Comparison of ENCODE assay signal across 24 cellular contexts in the genomic region with DNA sequence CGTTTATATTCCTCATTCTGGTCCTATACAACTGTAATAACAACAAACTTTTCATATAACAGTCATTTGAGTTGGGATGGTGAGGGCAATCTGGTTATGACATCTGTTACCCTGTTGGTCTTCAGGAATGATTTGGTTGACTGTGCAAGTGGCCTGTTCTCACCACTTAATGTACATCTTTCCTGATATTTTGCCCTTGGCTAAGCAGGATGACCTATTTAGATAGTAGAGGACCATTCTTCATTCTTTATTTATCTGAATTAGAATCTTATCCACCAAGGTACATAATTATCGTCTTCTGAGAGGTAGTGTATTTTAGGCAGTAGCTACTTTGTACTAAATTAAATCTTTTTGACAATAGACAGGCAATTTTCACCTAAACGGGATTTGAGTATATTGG.
A peak's percentile ranks its signal among the peaks of the same experiment; 100 is the strongest.
DNase-seq lines count a peak whose midpoint lies in the region; ATAC-seq, FAIRE-seq and TF ChIP-seq lines count a peak whose summit lies in the region.
"Had no signal": no experiment of that assay in that cellular context is flagged by ENCODE, and none has a peak within 500 bp of the region (broad histone marks: within the 10 kb centered on the region; RNA-seq: fewer than 3 reads in every experiment).

No MANE protein-coding gene starts in this region.

- H2AK5ac ChIP-seq in mesendoderm (ENCODE audit: low read length), result no peak overlapping the region

- peak overlapping the region; percentile 54 for H2BK5ac ChIP-seq in mesendoderm (ENCODE audit: low read length)

- FAIRE-seq in D721Med (lab: Jason Lieb, UNC), result peak; percentile 11
- FAIRE-seq: A549, GM12891 had no signal

- no peak overlapping the region for H4K8ac ChIP-seq in mesendoderm (ENCODE audit: low read depth, low read length)

- no peaks in the 10 kb centered on the region for H3K27me3 ChIP-seq in mesendoderm (ENCODE audit: insufficient read depth, low read length, poor library complexity)
- H3K27me3 ChIP-seq: BLaER1 treated with 17β-estradiol and CSF1 and Interleukin-3, amounts not matched to agents 10 nM and 100 nM had no signal

- H3K9ac ChIP-seq in mesendoderm (ENCODE audit: low read length), result no peak overlapping the region
- H3K9ac ChIP-seq: BLaER1 treated with 17β-estradiol and CSF1 and Interleukin-3, amounts not matched to agents 10 nM and 100 nM had no signal

- H3K4me1 ChIP-seq in mesendoderm (ENCODE audit: control insufficient read depth, low read depth, low read length), result peaks cover 3% of the 10 kb centered on the region
- H3K4me1 ChIP-seq: A549; BLaER1 treated with 17β-estradiol and CSF1 and Interleukin-3, amounts not matched to agents 10 nM and 100 nM had no signal

- DNase-seq in DMS 273 (lab: John Stamatoyannopoulos, UW; ENCODE audit: unreplicated experiment) (peak; percentile 11), DMS 273 treated with DMSO at 0.1 percent for 48 hours (lab: John Stamatoyannopoulos, UW) (no peak), D721Med (ENCODE audit: insufficient read length, low spot score) (no peak), SK-N-DZ (ENCODE audit: low spot score) (peak; percentile 45), mesendoderm (no peak), germinal center (ENCODE audit: low spot score) (no peak)
- DNase-seq in activated CD8-positive, alpha-beta memory T cell treated with anti-CD3 and anti-CD28 coated beads, Interleukin-2, amount 10 ng/mL, durations not matched to agents 7 days and 5 days, result no peak
- DNase-seq: AML-193; Caco-2; Calu3; CD4-positive, alpha-beta T cell; CD8-positive, alpha-beta T cell; DMS153; DMS53; DMS79; DND-41; EL; GF-D8 had no signal

- H4K5ac ChIP-seq in mesendoderm (ENCODE audit: low read length), result no peak overlapping the region

- H3K4me3 Mint-ChIP-seq in activated CD8-positive, alpha-beta memory T cell treated with anti-CD3 and anti-CD28 coated beads, Interleukin-2, amount 10 ng/mL, durations not matched to agents 7 days and 5 days, result no peak overlapping the region
- H3K4me3 Mint-ChIP-seq: B cell; CD4-positive, alpha-beta T cell; CD8-positive, alpha-beta T cell had no signal

- H3K18ac ChIP-seq in mesendoderm (ENCODE audit: low read length), result no peak overlapping the region

- H3K27me3 Mint-ChIP-seq in activated CD8-positive, alpha-beta memory T cell treated with anti-CD3 and anti-CD28 coated beads, Interleukin-2, amount 10 ng/mL, durations not matched to agents 7 days and 5 days, result peaks cover 4% of the 10 kb centered on the region

- CTCF ChIA-PET in activated CD8-positive, alpha-beta memory T cell treated with anti-CD3 and anti-CD28 coated beads, Interleukin-2, amount 10 ng/mL, durations not matched to agents 7 days and 5 days (lab: Charles Lee), result interaction anchor here (0.7 kb wide), 1 partner anchor 240 kb away, joined by 3 read pairs; no protein-coding TSS in a partner anchor

- H2BK120ac ChIP-seq in mesendoderm (ENCODE audit: low read depth, low read length), result no peak overlapping the region

- H3K27ac Mint-ChIP-seq in activated CD8-positive, alpha-beta memory T cell treated with anti-CD3 and anti-CD28 coated beads, Interleukin-2, amount 10 ng/mL, durations not matched to agents 7 days and 5 days, result no peak overlapping the region
- H3K27ac Mint-ChIP-seq: B cell; CD4-positive, alpha-beta T cell; CD8-positive, alpha-beta T cell had no signal

- H3K4me1 Mint-ChIP-seq in activated CD8-positive, alpha-beta memory T cell treated with anti-CD3 and anti-CD28 coated beads, Interleukin-2, amount 10 ng/mL, durations not matched to agents 7 days and 5 days, result no peaks in the 10 kb centered on the region
- H3K4me1 Mint-ChIP-seq: B cell had no signal

- no peaks in the 10 kb centered on the region for H3K79me1 ChIP-seq in mesendoderm (ENCODE audit: low read length)

- H3K36me3 ChIP-seq in mesendoderm (ENCODE audit: control insufficient read depth, insufficient read depth, low read length), result no peaks in the 10 kb centered on the region
- H3K36me3 ChIP-seq: BLaER1 treated with 17β-estradiol and CSF1 and Interleukin-3, amounts not matched to agents 10 nM and 100 nM had no signal

- no peak overlapping the region for H3K56ac ChIP-seq in mesendoderm (ENCODE audit: low read length)

- no peak overlapping the region for H3K4me3 ChIP-seq in mesendoderm (ENCODE audit: low read length)
- H3K4me3 ChIP-seq: A549; BLaER1 treated with 17β-estradiol and CSF1 and Interleukin-3, amounts not matched to agents 10 nM and 100 nM had no signal

- H3K4me2 ChIP-seq in mesendoderm (ENCODE audit: low read length), result no peak overlapping the region
- H3K4me2 ChIP-seq: A549; BLaER1 treated with 17β-estradiol and CSF1 and Interleukin-3, amounts not matched to agents 10 nM and 100 nM had no signal

- H3K79me2 ChIP-seq in mesendoderm (ENCODE audit: control insufficient read depth, insufficient read depth, low read length), result no peaks in the 10 kb centered on the region

- H3K4ac ChIP-seq in mesendoderm (ENCODE audit: low read depth, low read length), result no peak overlapping the region

- no peak for ATAC-seq in activated CD8-positive, alpha-beta memory T cell treated with anti-CD3 and anti-CD28 coated beads, Interleukin-2, amount 10 ng/mL, durations not matched to agents 7 days and 5 days
- ATAC-seq: A549; CD8-positive, alpha-beta T cell had no signal

- H3K36me3 Mint-ChIP-seq in activated CD8-positive, alpha-beta memory T cell treated with anti-CD3 and anti-CD28 coated beads, Interleukin-2, amount 10 ng/mL, durations not matched to agents 7 days and 5 days, result no peaks in the 10 kb centered on the region
- H3K36me3 Mint-ChIP-seq: CD8-positive, alpha-beta T cell had no signal

- H3K23ac ChIP-seq in mesendoderm (ENCODE audit: low read length), result no peak overlapping the region

- H2BK15ac ChIP-seq in mesendoderm (replicated peaks; ENCODE audit: low read depth), result no peak overlapping the region

- no peak for TF ChIP-seq CTCF in D721Med (IDR thresholded peaks at IDR 0.05; ENCODE audit: insufficient read depth, missing control alignments)

- H3K9me3 Mint-ChIP-seq in activated CD8-positive, alpha-beta memory T cell treated with anti-CD3 and anti-CD28 coated beads, Interleukin-2, amount 10 ng/mL, durations not matched to agents 7 days and 5 days (ENCODE audit: low read depth), result no peaks in the 10 kb centered on the region
- H3K9me3 Mint-ChIP-seq: CD4-positive, alpha-beta T cell; CD8-positive, alpha-beta T cell had no signal

- no CpG with 5 or more reads among the region's 3 CpGs for WGBS in mesendoderm (ENCODE audit: extremely low coverage, insufficient coverage, low lambda C conversion rate)

- peak overlapping the region; percentile 38 for H3K27ac ChIP-seq in mesendoderm (ENCODE audit: low read depth, low read length)
- H3K27ac ChIP-seq: 22Rv1; A549; BLaER1 treated with 17β-estradiol and CSF1 and Interleukin-3, amounts not matched to agents 10 nM and 100 nM; C4-2B had no signal

Comparison
In these comparisons a context has a peak if more than half of its experiments do, and no peak if none do; other contexts are left out.
1. DNase-seq: peak in DMS 273 (single experiment) and SK-N-DZ (single experiment); none in DMS 273 treated with DMSO at 0.1 percent for 48 hours (single experiment), D721Med (single experiment), mesendoderm (single experiment), activated CD8-positive, alpha-beta memory T cell treated with anti-CD3 and anti-CD28 coated beads, Interleukin-2, amount 10 ng/mL, durations not matched to agents 7 days and 5 days (single experiment) and germinal center (single experiment).